23 cellular contexts compared by ENCODE assay signal in the genomic region with DNA sequence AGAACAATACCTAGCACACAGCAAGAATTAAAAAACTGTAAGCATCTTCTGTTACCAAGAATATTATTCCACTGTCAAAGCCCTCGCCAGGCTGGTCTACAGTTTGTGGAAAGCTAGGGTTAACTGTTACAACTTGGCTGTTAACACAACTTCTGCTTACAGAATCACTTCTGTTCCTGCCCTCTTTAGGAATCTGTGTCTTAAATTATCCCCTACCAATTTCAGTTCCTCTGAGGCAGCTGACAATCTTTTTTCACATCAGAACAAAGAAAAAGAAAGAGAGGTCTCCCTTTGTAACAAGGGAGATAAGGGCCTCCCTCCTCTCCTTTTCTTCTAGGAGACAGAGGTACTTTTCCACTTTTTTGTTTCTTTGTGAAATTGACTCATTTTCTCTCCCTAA.
DNase-seq lines count a peak whose midpoint lies in the region; ATAC-seq lines count a peak whose summit lies in the region.
"Had no signal": no experiment of that assay in that cellular context is flagged by ENCODE, and none has a peak within 500 bp of the region (broad histone marks: within the 10 kb centered on the region; RNA-seq: fewer than 3 reads in every experiment).

No MANE protein-coding gene starts in this region.

- DNase-seq in NOMO-1 treated with dmso at 0.1 percent for 144 hours (lab: John Stamatoyannopoulos, UW; ENCODE audit: unreplicated experiment) (peak; percentile 23), GM19240 (ENCODE audit: insufficient read length, low spot score) (no peak), NCI-H2227 treated with DMSO at 0.1 percent for 48 hours (lab: John Stamatoyannopoulos, UW) (no peak)
- DNase-seq: activated CD4-positive, CD25-positive, alpha-beta regulatory T cell treated with anti-CD3 and anti-CD28 coated beads, Interleukin-2, amount 50 U/mL, for 72 hours; activated CD8-positive, alpha-beta T cell treated with anti-CD3 and anti-CD28 coated beads for 36 hours; activated gamma-delta T cell; cerebellar nuclear complex; effector CD4-positive, alpha-beta T cell; KG1; naive thymus-derived CD4-positive, alpha-beta T cell; NCI-H1048; NCI-H187; NCI-H526; right cardiac atrium; SHP77 treated with DMSO at 0.1 percent for 48 hours; stimulated activated CD4-positive, alpha-beta T cell treated with anti-CD3 and anti-CD28 coated beads, Interleukin-4, amount 100 ng/mL, for 1 hour; stimulated activated naive CD4-positive, alpha-beta T cell treated with Interleukin-2 at 50 U/mL for 16 hours; T-cell; testis had no signal

- ATAC-seq in GM19324 (IDR thresholded peaks at IDR 0.05; ENCODE audit: low FRiP score, unreplicated experiment), result peak; percentile 53
- ATAC-seq in GM21390 (IDR thresholded peaks at IDR 0.05; ENCODE audit: unreplicated experiment), result no peak
- ATAC-seq: activated CD8-positive, alpha-beta T cell treated with anti-CD3 and anti-CD28 coated beads for 36 hours; naive thymus-derived CD4-positive, alpha-beta T cell; right cardiac atrium; T-cell had no signal

- H3K9me3 ChIP-seq in ectodermal cell (ENCODE audit: control insufficient read depth, low read length) (no peaks in the 10 kb centered on the region), thymus (ENCODE audit: control insufficient read depth) (no peaks in the 10 kb centered on the region)
- H3K9me3 ChIP-seq: testis had no signal

- peak overlapping the region; percentile 32 for H3K27ac ChIP-seq in ectodermal cell (ENCODE audit: insufficient read depth, low read depth, low read length, poor library complexity, severe bottlenecking)
- no peak overlapping the region for H3K27ac ChIP-seq in thymus (ENCODE audit: low read depth)
- H3K27ac ChIP-seq: testis had no signal

- WGBS in ectodermal cell, 2 experiments, result 55 to 72% methylated on average over 1 of the region's 1 CpG
- WGBS in thymus, result 87% methylated on average over 1 of the region's 1 CpG

- H3K4me1 ChIP-seq in ectodermal cell (ENCODE audit: control insufficient read depth, insufficient read depth, low read length) (no peaks in the 10 kb centered on the region), thymus (ENCODE audit: control insufficient read depth, insufficient read depth, low read length) (peaks cover 10% of the 10 kb centered on the region)

- no peaks in the 10 kb centered on the region for H3K27me3 ChIP-seq in ectodermal cell (ENCODE audit: control insufficient read depth, insufficient read depth, low read length, poor library complexity, severe bottlenecking)
- no peaks in the 10 kb centered on the region for H3K27me3 ChIP-seq in thymus (ENCODE audit: control insufficient read depth, insufficient read depth)
- H3K27me3 ChIP-seq: testis had no signal

- H3K36me3 ChIP-seq in ectodermal cell (ENCODE audit: control insufficient read depth, insufficient read depth, low read length) (no peaks in the 10 kb centered on the region), thymus (ENCODE audit: control insufficient read depth, insufficient read depth) (no peaks in the 10 kb centered on the region)

- H3K4me3 ChIP-seq in ectodermal cell (ENCODE audit: insufficient read depth, low read depth, low read length), result no peak overlapping the region
- peak overlapping the region; percentile 27 for H3K4me3 ChIP-seq in thymus (ENCODE audit: low read length)
- H3K4me3 ChIP-seq: testis had no signal
